In the genomic region with DNA sequence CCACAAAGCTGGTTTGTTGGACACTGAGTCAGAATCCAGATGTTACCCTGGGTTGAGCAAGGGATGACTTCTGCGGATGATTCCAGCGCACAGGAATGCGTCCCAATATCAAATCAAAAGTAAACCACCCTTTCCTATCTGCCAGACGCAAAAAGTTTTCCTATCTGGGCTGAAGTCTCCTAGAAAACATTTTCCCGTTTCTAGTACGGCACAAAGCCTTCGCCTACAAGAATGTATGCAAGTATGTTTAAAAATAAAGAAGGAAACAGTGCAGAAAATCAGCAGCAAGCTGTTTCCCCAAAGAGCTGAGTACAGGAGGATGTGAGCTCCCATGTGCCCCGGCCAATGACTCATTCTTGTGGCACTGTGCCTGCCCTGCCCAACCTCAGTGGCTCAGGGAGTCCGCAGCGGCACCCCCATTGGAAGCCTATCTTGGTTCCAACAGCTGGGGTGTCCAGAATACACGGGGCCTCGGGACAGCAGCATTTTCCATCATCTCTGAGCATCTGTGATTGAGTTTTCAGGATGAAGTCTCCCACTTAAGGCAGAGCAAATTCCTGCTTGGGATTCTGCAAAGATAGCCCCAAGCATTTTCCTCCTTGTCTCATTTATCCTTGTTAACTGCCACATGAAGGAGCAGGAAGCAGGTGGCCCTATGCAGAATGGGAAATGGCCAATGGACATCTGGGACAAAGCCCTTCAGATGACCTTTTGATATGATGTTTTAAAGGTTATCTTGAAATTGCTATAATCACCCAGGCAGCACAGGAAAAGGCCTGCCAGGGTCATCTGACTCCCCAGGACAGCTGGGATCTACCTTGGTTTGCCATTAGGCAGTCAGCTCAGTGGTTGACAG, we compare ENCODE assay signal across 8 cellular contexts. TPM values are rescaled to one million over a fixed set of nuclear protein-coding genes. Genes with fewer than 3 reads are reported as not detected.
DNase-seq lines count a peak whose midpoint lies in the region; ATAC-seq, FAIRE-seq and TF ChIP-seq lines count a peak whose summit lies in the region.
"Had no signal": no experiment of that assay in that cellular context is flagged by ENCODE, and none has a peak within 500 bp of the region (broad histone marks: within the 10 kb centered on the region; RNA-seq: fewer than 3 reads in every experiment).

No MANE protein-coding gene starts in this region.

- no peak overlapping the region for H3K14ac ChIP-seq in IMR-90 (replicated peaks; ENCODE audit: low read depth, low read length)

- H2BK20ac ChIP-seq in IMR-90 (ENCODE audit: low read depth, low read length), result peak overlapping the region; percentile 30

- dilution Hi-C loops in IMR-90 (cut with HindIII; ENCODE audit: low sequenced_read_pairs, unreplicated experiment), result no loop called here

- intact Hi-C loops in IMR-90 (cut with micrococcal nuclease) (no loop called here), transverse colon (cut with DNase I; ENCODE audit: low total_unique reads) (no loop called here)

- H3K4me1 ChIP-seq in IMR-90 (ENCODE audit: control insufficient read depth, insufficient read depth, low read length), result peaks cover 27% of the 10 kb centered on the region
- peaks cover 22% of the 10 kb centered on the region for H3K4me1 ChIP-seq in astrocyte (ENCODE audit: insufficient read depth, low read length)
- peaks cover 3 to 21% (median 16%) of the 10 kb centered on the region in 4 donors for H3K4me1 ChIP-seq in transverse colon

- H3K4me3 ChIP-seq in IMR-90 (ENCODE audit: insufficient read depth, low read depth, low read length), result no peak overlapping the region
- H3K4me3 ChIP-seq in astrocyte (ENCODE audit: insufficient read depth, low read depth, low read length), result peak overlapping the region; percentile 27
- no peak overlapping the region for H3K4me3 ChIP-seq in transverse colon

- TF ChIP-seq POLR2A in IMR-90 (IDR thresholded peaks at IDR 0.05; ENCODE audit: low read depth, low read length) (no peak), transverse colon (IDR thresholded peaks at IDR 0.05) (no peak)

- 0 out of 3 replicates have a peak overlapping the region, but pooled peaks have one; percentile 30 for H2BK15ac ChIP-seq in IMR-90 (ENCODE audit: low read depth, low read length)

- peaks cover 3% of the 10 kb centered on the region; the same call in 1 of the 2 replicates for H3K9me3 ChIP-seq in IMR-90 (ENCODE audit: control insufficient read depth, insufficient read depth, low read length)
- H3K9me3 ChIP-seq in astrocyte (ENCODE audit: insufficient read depth, low read depth, low read length), result no peaks in the 10 kb centered on the region
- no peaks in the 10 kb centered on the region for H3K9me3 ChIP-seq in transverse colon

- H3K18ac ChIP-seq in IMR-90 (ENCODE audit: low read depth, low read length), result peak overlapping the region; percentile 48

- POLR2A ChIA-PET in IMR-90 (lab: Charles Lee; ENCODE audit: unreplicated experiment) (no interaction called here), GM10248 (lab: Yijun Ruan, JAX) (no interaction called here)

- ATAC-seq in IMR-90 (ENCODE audit: low read depth), result peak; percentile 43

- in situ Hi-C loops in IMR-90 (cut with MboI; ENCODE audit: low sequenced_read_pairs) (no loop called here), transverse colon (cut with MboI; ENCODE audit: low pct_ligation_motif_present in 1 of 4, low pct_unique_long_range_greater_than_20kb in 1 of 4, low sequenced_read_pairs in 3 of 4) (no loop called here)

- peak overlapping the region; percentile 27; the same call in 1 of the 2 replicates for H4K5ac ChIP-seq in IMR-90 (ENCODE audit: low read depth, low read length)

- H3K4me1 Mint-ChIP-seq in astrocyte (ENCODE audit: low read depth, unreplicated experiment), result peaks cover 36% of the 10 kb centered on the region

- 0% methylated on average over 1 of the region's 12 CpGs; no CpG with 5 or more reads in 1 of the 2 experiments for WGBS in IMR-90 (ENCODE audit: extremely low coverage in 2 of 2, insufficient read length in 1 of 2), 2 experiments
- 35 to 39% methylated on average over 7 to 12 of the region's 12 CpGs for WGBS in transverse colon (ENCODE audit: low coverage in 1 of 2), 2 donors

- H4K8ac ChIP-seq in IMR-90 (ENCODE audit: low read depth in 2 of 2, low read length in 2 of 2), result peak overlapping the region in 1 of 2 experiments; percentile 31; a peak in 1 of 4 replicates

- H3K79me1 ChIP-seq in IMR-90 (ENCODE audit: low read depth in 1 of 2, low read length in 2 of 2), result no peaks in the 10 kb centered on the region

- H4K20me1 ChIP-seq in IMR-90 (ENCODE audit: insufficient read depth, low read length) (no peaks in the 10 kb centered on the region), astrocyte (ENCODE audit: insufficient read depth, low read length) (no peaks in the 10 kb centered on the region)

- H3K4me2 ChIP-seq in IMR-90 (ENCODE audit: low read depth, low read length), result peak overlapping the region; percentile 54
- peak overlapping the region; percentile 78 for H3K4me2 ChIP-seq in astrocyte (ENCODE audit: low read length)

- H3K9me1 ChIP-seq in IMR-90 (ENCODE audit: insufficient read depth, low read length), result peaks cover 7% of the 10 kb centered on the region; the same call in 1 of the 2 replicates

- peak overlapping the region; percentile 14 for H2AK5ac ChIP-seq in IMR-90 (ENCODE audit: low read depth, low read length)

- H3K27ac ChIP-seq in IMR-90 (ENCODE audit: insufficient read depth, low read length) (peak overlapping the region; percentile 41; the same call in 1 of the 2 replicates), astrocyte (ENCODE audit: low read depth, low read length) (peak overlapping the region; percentile 30), transverse colon (peak overlapping the region in 2 of 4 donors; percentile 6 to 19)

- H3K36me3 ChIP-seq in IMR-90 (ENCODE audit: control insufficient read depth, insufficient read depth, low read length) (no peaks in the 10 kb centered on the region), astrocyte (ENCODE audit: insufficient read depth, low read length) (no peaks in the 10 kb centered on the region), transverse colon (no peaks in the 10 kb centered on the region)

- no peak for TF ChIP-seq EP300 in transverse colon (IDR thresholded peaks at IDR 0.05; ENCODE audit: low read depth)

- TF ChIP-seq RAD21 in IMR-90 (IDR thresholded peaks at IDR 0.05; ENCODE audit: low read length), result no peak

- peak overlapping the region; percentile 48 for H2BK5ac ChIP-seq in IMR-90 (ENCODE audit: low read depth, low read length, poor library complexity, severe bottlenecking)

- CTCF ChIA-PET in IMR-90 (lab: Yijun Ruan, JAX), result interaction anchor here (1.5 kb wide), 1 partner anchor 48 kb away, joined by 3 read pairs; no protein-coding TSS in a partner anchor
- CTCF ChIA-PET in GM10248 (lab: Yijun Ruan, JAX), result interaction anchor here (1.0 to 1.8 kb wide), 3 partner anchors 23 to 48 kb away, joined by 3 to 6 read pairs (median 3); no protein-coding TSS in a partner anchor

- H3K4ac ChIP-seq in IMR-90 (ENCODE audit: low read depth, low read length), result peak overlapping the region; percentile 41

- DNase-seq in IMR-90 (peak; percentile 82), astrocyte (ENCODE audit: low read depth) (peak; percentile 70), iris pigment epithelial cell (ENCODE audit: low read depth) (peak; percentile 50), transverse colon (peak; percentile 63), iPS-NIHi7 (ENCODE audit: extremely low spot score) (no peak), GM10248 (ENCODE audit: extremely low spot score) (no peak)
- no peak for DNase-seq in activated T-cell treated with anti-CD3 and anti-CD28 coated beads, Interleukin-2, amount 50 U/mL, for 48 hours
- DNase-seq: NCI-H1694 treated with DMSO at 0.1 percent for 48 hours had no signal

- peaks cover 2% of the 10 kb centered on the region for H3K36me3 Mint-ChIP-seq in astrocyte (ENCODE audit: low read depth, unreplicated experiment)

- no peak overlapping the region for H3K4me3 Mint-ChIP-seq in astrocyte (ENCODE audit: unreplicated experiment)

- H2BK120ac ChIP-seq in IMR-90 (ENCODE audit: low read depth, low read length), result peak overlapping the region; percentile 33

- peak; percentile 50 for FAIRE-seq in astrocyte (lab: Jason Lieb, UNC)

- H3K9ac ChIP-seq in IMR-90 (ENCODE audit: low read depth, low read length) (no peak overlapping the region), astrocyte (ENCODE audit: low read length) (no peak overlapping the region)

- no peaks in the 10 kb centered on the region for H3K79me2 ChIP-seq in astrocyte (ENCODE audit: insufficient read depth, low read length)

- TF ChIP-seq CTCF in IMR-90 (conservative IDR thresholded peaks at IDR 0.05; ENCODE audit: low read depth, low read length) (no peak), astrocyte (IDR thresholded peaks at IDR 0.05; ENCODE audit: insufficient read depth, low read depth, low read length) (no peak), transverse colon (IDR thresholded peaks at IDR 0.05) (no peak), GM10248 (IDR thresholded peaks at IDR 0.05; ENCODE audit: control extremely low read depth, extremely low read depth, low read depth, missing control alignments) (no peak)

- peak overlapping the region; percentile 69 for H3K27ac Mint-ChIP-seq in astrocyte (ENCODE audit: unreplicated experiment)

- H3K23ac ChIP-seq in IMR-90 (ENCODE audit: low read depth, low read length), result no peak overlapping the region

- H3K56ac ChIP-seq in IMR-90 (ENCODE audit: extremely low read depth, insufficient read depth, low read length), result 0 out of 2 replicates have a peak overlapping the region, but pooled peaks have one; percentile 21

- H4K91ac ChIP-seq in IMR-90 (ENCODE audit: insufficient read depth, low read depth, low read length), result peak overlapping the region; percentile 53

- H2AK9ac ChIP-seq in IMR-90 (replicated peaks; ENCODE audit: low read depth, low read length, poor library complexity), result peak overlapping the region; percentile 44

- H2AFZ ChIP-seq in IMR-90 (replicated peaks; ENCODE audit: low read length, poor library complexity) (peak overlapping the region; percentile 0), astrocyte (ENCODE audit: low read depth, low read length) (no peak overlapping the region)

- BruUV-seq in IMR-90 (replicated peaks; lab: Mats Ljungman, UMichigan), result no TSS peak

- peaks cover 6% of the 10 kb centered on the region for H3K27me3 Mint-ChIP-seq in astrocyte (ENCODE audit: low read depth, unreplicated experiment)

- H3K9me3 Mint-ChIP-seq in astrocyte (ENCODE audit: unreplicated experiment), result peaks cover 3% of the 10 kb centered on the region

- H3K27me3 ChIP-seq in IMR-90 (ENCODE audit: control insufficient read depth, insufficient read depth, low read length) (peaks cover 9% of the 10 kb centered on the region), astrocyte (ENCODE audit: insufficient read depth, low read length) (no peaks in the 10 kb centered on the region), transverse colon (peaks cover 5% of the 10 kb centered on the region)

RNA-seq across cellular contexts. Expression of gene KCNJ5, which starts 17.5 kb away (rescaled TPM):
- total RNA-seq in IMR-90 (2012; rRNA removed), result 0.18 TPM in 1 of 2 replicates, not detected in the other
- polyA plus RNA-seq in IMR-90 (2012; rRNA removed), result 0.07 TPM in 2 replicates
- 0.09 and 0.11 TPM in 2 replicates for polyA plus RNA-seq in IMR-90 (2012; cell fraction: cytosol; rRNA removed)
- polyA plus RNA-seq in IMR-90 (2012; cell fraction: nucleus; rRNA removed; ENCODE audit: low replicate concordance), result 0.05 and 0.06 TPM in 2 replicates
- total RNA-seq in astrocyte, result 1.4 TPM in 2 replicates
- total RNA-seq in transverse colon, result 10 to 100 TPM in 2 of 4 donors, under 1 TPM in 2; 0.14 to 17.1 (median 7.4) TPM

RNA-seq across cellular contexts. Expression of gene TP53AIP1, which starts 34.1 kb away (rescaled TPM):
- not detected in 2 replicates for total RNA-seq in IMR-90 (2012; rRNA removed)
- polyA plus RNA-seq in IMR-90 (2012; rRNA removed), result not detected in 2 replicates
- polyA plus RNA-seq in IMR-90 (2012; cell fraction: cytosol; rRNA removed), result not detected in 2 replicates
- 0.12 and 0.13 TPM in 2 replicates for polyA plus RNA-seq in IMR-90 (2012; cell fraction: nucleus; rRNA removed; ENCODE audit: low replicate concordance)
- 0.20 TPM in 1 of 2 replicates, not detected in the other for total RNA-seq in astrocyte
- total RNA-seq in transverse colon, result under 1 TPM in 3 of 4 donors, not detected in 1; 0.20 to 0.48 (median 0.41) TPM

RNA-seq across cellular contexts. Expression of gene KCNJ1, which starts 41.5 kb away (rescaled TPM):
- total RNA-seq in IMR-90 (2012; rRNA removed) (not detected in 2 replicates), astrocyte (0.14 TPM in 1 of 2 replicates, not detected in the other), transverse colon (not detected)
- not detected in 2 replicates for polyA plus RNA-seq in IMR-90 (2012; rRNA removed)
- not detected in 2 replicates for polyA plus RNA-seq in IMR-90 (2012; cell fraction: cytosol; rRNA removed)
- polyA plus RNA-seq in IMR-90 (2012; cell fraction: nucleus; rRNA removed; ENCODE audit: low replicate concordance), result 0.17 TPM in 1 of 2 replicates, not detected in the other

Comparison
In these comparisons a context has a peak if more than half of its experiments do, and no peak if none do; other contexts are left out.
1. DNase-seq: peak in IMR-90 (single experiment), astrocyte (single experiment), iris pigment epithelial cell (single experiment) and transverse colon (single experiment); none in iPS-NIHi7 (single experiment), GM10248 (single experiment) and activated T-cell treated with anti-CD3 and anti-CD28 coated beads, Interleukin-2, amount 50 U/mL, for 48 hours (0 of 2).